ENCODE assay signal across 23 cellular contexts in genomic region chr12:22494319-22494718, GRCh38.
"Had no signal": no experiment of that assay in that cellular context is flagged by ENCODE, and none has a peak within 500 bp of the region (broad histone marks: within the 10 kb centered on the region; RNA-seq: fewer than 3 reads in every experiment).

No MANE protein-coding gene starts in this region.

- H3K9me3 ChIP-seq: esophagus muscularis mucosa, left ventricle myocardium inferior, psoas muscle, right lobe of liver, spleen, testis, transverse colon had no signal

- ATAC-seq: foreskin keratinocyte; psoas muscle; right lobe of liver; stimulated activated memory B cell treated with anti-CD40 and anti-IgM and Interleukin-4, amounts not matched to agents 10 μg/mL and 1 μg/mL and 100 μg/mL, for 72 hours had no signal

- H3K4me3 ChIP-seq: coronary artery, dorsolateral prefrontal cortex, esophagus muscularis mucosa, hepatocyte, left ventricle myocardium inferior, lung, psoas muscle, right lobe of liver, spleen, testis, transverse colon had no signal

- H2AFZ ChIP-seq: hepatocyte had no signal

- H3K27ac ChIP-seq: coronary artery, dorsolateral prefrontal cortex, esophagus muscularis mucosa, foreskin keratinocyte, hepatocyte, left ventricle myocardium inferior, psoas muscle, right lobe of liver, spleen, testis, transverse colon had no signal

- H3K27me3 ChIP-seq: dorsolateral prefrontal cortex, esophagus muscularis mucosa, foreskin keratinocyte, hepatocyte, right lobe of liver, spleen, testis, transverse colon had no signal

- DNase-seq: dorsolateral prefrontal cortex; effector CD8-positive, alpha-beta T cell; foreskin keratinocyte; head of caudate nucleus; kidney; left cardiac atrium; left ventricle myocardium inferior; mesenchymal stem cell; naive B cell; psoas muscle; retina; right lobe of liver; spleen; stimulated activated CD4-positive, alpha-beta T cell treated with anti-CD3 and anti-CD28 coated beads, Interleukin-15, amount 100 ng/mL, for 24 hours; stimulated activated CD4-positive, alpha-beta T cell treated with anti-CD3 and anti-CD28 coated beads, Interleukin-1b, Interleukin-23, amount 100 ng/mL, for 48 hours; stimulated activated CD4-positive, alpha-beta T cell treated with anti-CD3 and anti-CD28 coated beads, Interleukin-4, amount 100 ng/mL, for 24 hours; testis; transverse colon had no signal

- H3K4me2 ChIP-seq: hepatocyte had no signal

- H3K79me2 ChIP-seq: hepatocyte had no signal

- H3K4me1 ChIP-seq: esophagus muscularis mucosa, foreskin keratinocyte, psoas muscle, right lobe of liver, spleen, testis, transverse colon had no signal
